ENCODE assay signal across 26 cellular contexts in genomic region chr15:70498096-70498626, GRCh38.
"Had no signal": no experiment of that assay in that cellular context is flagged by ENCODE, and none has a peak within 500 bp of the region (broad histone marks: within the 10 kb centered on the region; RNA-seq: fewer than 3 reads in every experiment).

No MANE protein-coding gene starts in this region.

- DNase-seq: activated CD4-positive, alpha-beta memory T cell treated with anti-CD3 and anti-CD28 coated beads for 36 hours; activated CD4-positive, alpha-beta T cell treated with anti-CD3 and anti-CD28 coated beads, Interleukin-2, amount 10 ng/mL, durations not matched to agents 7 days and 5 days; activated CD4-positive, CD25-positive, alpha-beta regulatory T cell; activated CD8-positive, alpha-beta memory T cell treated with anti-CD3 and anti-CD28 coated beads for 24 hours; activated naive CD8-positive, alpha-beta T cell treated with anti-CD3 and anti-CD28 coated beads, Interleukin-2, amount 50 U/mL, for 24 hours; activated T-cell treated with anti-CD3 and anti-CD28 coated beads, Interleukin-2, amount 50 U/mL, for 72 hours; amniotic stem cell; body of pancreas; central memory CD4-positive, alpha-beta T cell; Karpas-422; NCI-H1048; NCI-H1417; NCI-H1930; NCI-H2107; NCI-H446; NCI-H524; PC-3; T-cell; T-helper 2 cell; T1000 had no signal

- H3K9me3 Mint-ChIP-seq: activated CD4-positive, alpha-beta memory T cell treated with anti-CD3 and anti-CD28 coated beads for 36 hours; activated CD4-positive, alpha-beta T cell treated with anti-CD3 and anti-CD28 coated beads, Interleukin-2, amount 10 ng/mL, durations not matched to agents 7 days and 5 days; activated naive CD4-positive, alpha-beta T cell treated with anti-CD3 and anti-CD28 coated beads, Interleukin-2, amount 50 U/mL, for 72 hours; activated naive CD8-positive, alpha-beta T cell treated with anti-CD3 and anti-CD28 coated beads, Interleukin-2, amount 50 U/mL, for 24 hours; activated T-cell treated with anti-CD3 and anti-CD28 coated beads, Interleukin-2, amount 50 U/mL, for 72 hours; activated T-helper 2 cell treated with anti-CD3 and anti-CD28 coated beads, Interferon-gamma antibody, Interleukin-2, Interleukin-4, amounts not matched to agents 10 μg/mL and 5 μg/mL and 100 μg/mL, durations not matched to agents 14 hours and 24 hours and 36 hours; T-cell had no signal

- H3K27me3 Mint-ChIP-seq: T-cell had no signal

- H3K27ac ChIP-seq: ascending aorta, body of pancreas, SK-N-MC, VCaP had no signal

- H3K9me3 ChIP-seq: ascending aorta, body of pancreas had no signal

- H3K36me3 ChIP-seq: ascending aorta had no signal

- H3K4me3 ChIP-seq: ascending aorta, body of pancreas, K562, SK-N-MC had no signal

- H3K4me3 Mint-ChIP-seq: activated CD4-positive, alpha-beta memory T cell treated with anti-CD3 and anti-CD28 coated beads for 36 hours; activated CD4-positive, alpha-beta T cell treated with anti-CD3 and anti-CD28 coated beads, Interleukin-2, amount 10 ng/mL, durations not matched to agents 7 days and 5 days; activated naive CD8-positive, alpha-beta T cell treated with anti-CD3 and anti-CD28 coated beads, Interleukin-2, amount 50 U/mL, for 24 hours; activated T-cell treated with anti-CD3 and anti-CD28 coated beads, Interleukin-2, amount 50 U/mL, for 72 hours; T-cell had no signal

- H3K27me3 ChIP-seq: ascending aorta, body of pancreas had no signal

- H3K36me3 Mint-ChIP-seq: activated CD4-positive, alpha-beta memory T cell treated with anti-CD3 and anti-CD28 coated beads for 36 hours; activated naive CD4-positive, alpha-beta T cell treated with anti-CD3 and anti-CD28 coated beads, Interleukin-2, amount 50 U/mL, for 72 hours; T-cell had no signal

- H3K27ac Mint-ChIP-seq: activated CD4-positive, alpha-beta memory T cell treated with anti-CD3 and anti-CD28 coated beads for 36 hours; activated CD4-positive, alpha-beta T cell treated with anti-CD3 and anti-CD28 coated beads, Interleukin-2, amount 10 ng/mL, durations not matched to agents 7 days and 5 days; activated naive CD4-positive, alpha-beta T cell treated with anti-CD3 and anti-CD28 coated beads, Interleukin-2, amount 50 U/mL, for 72 hours; activated naive CD8-positive, alpha-beta T cell treated with anti-CD3 and anti-CD28 coated beads, Interleukin-2, amount 50 U/mL, for 24 hours; activated T-cell treated with anti-CD3 and anti-CD28 coated beads, Interleukin-2, amount 50 U/mL, for 72 hours; activated T-helper 2 cell treated with anti-CD3 and anti-CD28 coated beads, Interferon-gamma antibody, Interleukin-2, Interleukin-4, amounts not matched to agents 10 μg/mL and 5 μg/mL and 100 μg/mL, durations not matched to agents 14 hours and 24 hours and 36 hours; T-cell had no signal
